In genomic region chr6:142621822-142622221, GRCh38 we compare ENCODE assay signal across 1 cellular context.
TF ChIP-seq lines count a peak whose summit lies in the region.

No MANE protein-coding gene starts in this region.

TF ChIP-seq in H1, 55 proteins besides CTCF, POLR2A, EP300 and RAD21:
- TF ChIP-seq GABPA (IDR thresholded peaks at IDR 0.05; ENCODE audit: borderline replicate concordance, insufficient read depth, low read length): no peak
- TF ChIP-seq KDM5A (IDR thresholded peaks at IDR 0.05; ENCODE audit: low read length): no peak
- no peak for TF ChIP-seq JUN (IDR thresholded peaks at IDR 0.05; ENCODE audit: low read depth, low read length)
- no peak for TF ChIP-seq FOSL1 (IDR thresholded peaks at IDR 0.05; ENCODE audit: insufficient read depth, low read depth, low read length)
- no peak for TF ChIP-seq BCL11A (IDR thresholded peaks at IDR 0.05; ENCODE audit: low read depth in 2 of 2, low read length in 2 of 2)
- TF ChIP-seq CEBPB (IDR thresholded peaks at IDR 0.05; ENCODE audit: low read depth, low read length): no peak
- no peak for TF ChIP-seq CHD7 (IDR thresholded peaks at IDR 0.05; ENCODE audit: insufficient replicate concordance, low read length)
- no peak for TF ChIP-seq NANOG (IDR thresholded peaks at IDR 0.05; ENCODE audit: insufficient read depth, low read depth, low read length, poor library complexity, severe bottlenecking)
- TF ChIP-seq RNF2 (IDR thresholded peaks at IDR 0.05; ENCODE audit: borderline replicate concordance, low read depth, low read length, missing control alignments, poor library complexity, severe bottlenecking): no peak
- TF ChIP-seq TAF1 (IDR thresholded peaks at IDR 0.05; ENCODE audit: low read depth, low read length): no peak
- TF ChIP-seq ZNF274 (IDR thresholded peaks at IDR 0.05; ENCODE audit: borderline replicate concordance, extremely low read depth, low read length): no peak
- no peak for TF ChIP-seq E2F6 (IDR thresholded peaks at IDR 0.05)
- TF ChIP-seq EGR1 (IDR thresholded peaks at IDR 0.05; ENCODE audit: borderline replicate concordance, low read depth, low read length): no peak
- no peak for TF ChIP-seq SIRT6 (IDR thresholded peaks at IDR 0.05; ENCODE audit: low read length)
- TF ChIP-seq POU5F1 (IDR thresholded peaks at IDR 0.05; ENCODE audit: low read depth, low read length): no peak
- TF ChIP-seq CREB1 (IDR thresholded peaks at IDR 0.05): no peak
- no peak for TF ChIP-seq HDAC2 (IDR thresholded peaks at IDR 0.05; ENCODE audit: borderline replicate concordance in 1 of 2, low read depth in 2 of 2, low read length in 2 of 2)
- no peak for TF ChIP-seq RBBP5 (IDR thresholded peaks at IDR 0.05; ENCODE audit: borderline replicate concordance, low read depth, low read length)
TF ChIP-seq in H1: peak in this region for 0.
